In genomic region chr3:165954171-165954570, GRCh38 we compare ENCODE assay signal across 11 cellular contexts.
"Had no signal": no experiment of that assay in that cellular context is flagged by ENCODE, and none has a peak within 500 bp of the region (broad histone marks: within the 10 kb centered on the region; RNA-seq: fewer than 3 reads in every experiment).

No MANE protein-coding gene starts in this region.

- H3K4me1 ChIP-seq: HAP-1 had no signal

- H3K9ac ChIP-seq: GM23248 had no signal

- ATAC-seq: GM23338, HCT116 had no signal

- H3K36me3 ChIP-seq: HAP-1 had no signal

- DNase-seq: GM23248, GOT3, H7, H9, HCEC 1CT, HFFc6 had no signal

- H3K9me3 ChIP-seq: HAP-1 had no signal

- H3K4me3 ChIP-seq: GM23248, GM23338, HAP-1 had no signal

- H3K27ac ChIP-seq: GM23248 had no signal

- H2AFZ ChIP-seq: GM23248, GM23338 had no signal

- H3K4me2 ChIP-seq: GM23338 had no signal

- FAIRE-seq: H1, H54 had no signal
